In the genomic region with DNA sequence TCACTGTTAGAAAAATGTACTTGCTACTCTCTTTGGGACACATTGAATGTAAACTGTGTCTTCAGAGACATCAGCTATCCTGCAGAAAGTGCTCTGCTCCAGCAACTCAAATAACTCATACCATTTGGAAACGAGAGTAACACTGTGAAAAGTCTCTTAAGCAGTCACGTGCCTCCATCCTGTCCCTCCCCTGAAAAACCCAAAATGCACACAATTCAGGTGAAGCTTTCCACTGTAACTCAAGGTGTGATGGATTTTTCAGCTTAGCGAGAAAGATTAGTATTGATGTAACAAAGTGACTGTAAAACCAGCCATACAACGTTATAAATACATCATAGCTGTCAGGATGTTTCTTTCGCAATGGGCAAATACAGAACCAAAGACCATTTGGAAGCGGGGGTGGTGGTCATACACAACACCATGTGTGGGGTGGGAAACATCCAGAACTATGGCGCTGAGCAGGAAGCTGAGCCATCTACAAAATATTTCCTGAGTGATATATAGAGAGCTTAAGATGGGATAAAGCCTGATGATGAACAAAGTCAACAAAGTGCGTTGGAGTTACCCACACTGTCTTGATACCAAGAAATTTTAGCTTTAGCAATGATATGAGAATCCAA, we compare ENCODE assay signal across 12 cellular contexts.
DNase-seq lines count a peak whose midpoint lies in the region; ATAC-seq and TF ChIP-seq lines count a peak whose summit lies in the region.
"Had no signal": no experiment of that assay in that cellular context is flagged by ENCODE, and none has a peak within 500 bp of the region (broad histone marks: within the 10 kb centered on the region; RNA-seq: fewer than 3 reads in every experiment).

No MANE protein-coding gene starts in this region.

- no peaks in the 10 kb centered on the region for H3K9me3 ChIP-seq in Caco-2
- no peaks in the 10 kb centered on the region for H3K9me3 ChIP-seq in naive thymus-derived CD4-positive, alpha-beta T cell (ENCODE audit: control insufficient read depth in 2 of 3, low read length in 3 of 3)
- no peaks in the 10 kb centered on the region for H3K9me3 ChIP-seq in heart left ventricle
- no peaks in the 10 kb centered on the region for H3K9me3 ChIP-seq in mucosa of descending colon
- H3K9me3 ChIP-seq: ascending aorta had no signal

- intact Hi-C loops in Caco-2 (cut with micrococcal nuclease; ENCODE audit: unreplicated experiment), result loop anchor here (5.0 to 10.0 kb wide), 2 partner anchors 244 to 264 kb away; no protein-coding TSS in a partner anchor
- intact Hi-C loops in naive thymus-derived CD4-positive, alpha-beta T cell (cut with micrococcal nuclease), result loop anchor here in 1 of 2 donors (2.0 to 5.0 kb wide), 3 partner anchors 14 to 261 kb away; no protein-coding TSS in a partner anchor
- intact Hi-C loops in heart left ventricle (cut with DNase I), result loop anchor here in 1 of 10 donors (5.0 kb wide), 1 partner anchor 119 kb away; no protein-coding TSS in a partner anchor
- intact Hi-C loops in mucosa of descending colon (cut with DNase I, micrococcal nuclease), result no loop called here

- TF ChIP-seq CTCF in Caco-2 (IDR thresholded peaks at IDR 0.05; ENCODE audit: insufficient read depth in 1 of 2, low read depth in 1 of 2, low read length in 1 of 2, severe bottlenecking in 1 of 2, unreplicated experiment in 1 of 2) (no peak), brain microvascular endothelial cell (IDR thresholded peaks at IDR 0.05; ENCODE audit: low read depth, low read length, missing control alignments) (no peak), heart left ventricle (IDR thresholded peaks at IDR 0.05) (no peak), mucosa of descending colon (IDR thresholded peaks at IDR 0.05) (no peak)

- POLR2A ChIA-PET in Caco-2 (lab: Charles Lee), result no interaction called here
- POLR2A ChIA-PET in naive thymus-derived CD4-positive, alpha-beta T cell (lab: Charles Lee), result interaction anchor here (1.1 kb wide), 1 partner anchor 26 kb away, joined by 3 read pairs; no protein-coding TSS in a partner anchor

- no peak for ATAC-seq in naive thymus-derived CD4-positive, alpha-beta T cell
- no peak for ATAC-seq in heart left ventricle
- ATAC-seq in GM18505 (IDR thresholded peaks at IDR 0.05; ENCODE audit: unreplicated experiment), result no peak
- ATAC-seq in mucosa of descending colon, result no peak
- ATAC-seq: Panc1 had no signal

- TF ChIP-seq POLR2A in heart left ventricle (IDR thresholded peaks at IDR 0.05) (no peak), GM18505 (IDR thresholded peaks at IDR 0.05; ENCODE audit: borderline replicate concordance, extremely low read depth, insufficient read depth, insufficient read length) (no peak)

- no peaks in the 10 kb centered on the region for H3K27me3 ChIP-seq in Caco-2 (replicated peaks; ENCODE audit: control insufficient read depth, insufficient read depth, low read length)
- no peaks in the 10 kb centered on the region for H3K27me3 ChIP-seq in brain microvascular endothelial cell (replicated peaks)
- no peaks in the 10 kb centered on the region for H3K27me3 ChIP-seq in naive thymus-derived CD4-positive, alpha-beta T cell (ENCODE audit: control insufficient read depth in 2 of 2, insufficient read depth in 2 of 2, low read length in 2 of 2)
- no peaks in the 10 kb centered on the region for H3K27me3 ChIP-seq in heart left ventricle
- H3K27me3 ChIP-seq: ascending aorta had no signal

- H3K4me1 Mint-ChIP-seq in Caco-2 (ENCODE audit: low read depth, unreplicated experiment), result peaks cover 38% of the 10 kb centered on the region
- H3K4me1 Mint-ChIP-seq in naive thymus-derived CD4-positive, alpha-beta T cell, result peaks cover 2 to 95% (median 84%) of the 10 kb centered on the region in 7 donors

- CTCF ChIA-PET in Caco-2 (lab: Charles Lee), result no interaction called here
- CTCF ChIA-PET in naive thymus-derived CD4-positive, alpha-beta T cell (lab: Charles Lee), result interaction anchor here (0.6 to 0.7 kb wide), 2 partner anchors 11 to 34 kb away, joined by 3 read pairs; no protein-coding TSS in a partner anchor

- BruUV-seq in Caco-2 (replicated peaks; lab: Mats Ljungman, UMichigan), result no TSS peak

- H3K27ac ChIP-seq in brain microvascular endothelial cell, result peak overlapping the region; percentile 96
- no peak overlapping the region for H3K27ac ChIP-seq in naive thymus-derived CD4-positive, alpha-beta T cell (ENCODE audit: low read depth, low read length)
- no peak overlapping the region for H3K27ac ChIP-seq in heart left ventricle
- H3K27ac ChIP-seq: ascending aorta had no signal

- peak overlapping the region; percentile 27 for H3K4me3 Mint-ChIP-seq in Caco-2 (ENCODE audit: unreplicated experiment)
- H3K4me3 Mint-ChIP-seq in naive thymus-derived CD4-positive, alpha-beta T cell, result peak overlapping the region in 3 of 10 donors; percentile 9 to 33 (median 30)

- 82 to 86% (median 84%) methylated on average over 8 of the region's 8 CpGs for WGBS in heart left ventricle, 4 donors

- H3K4me3 ChIP-seq in Caco-2 (ENCODE audit: low read depth, low read length) (no peak overlapping the region), brain microvascular endothelial cell (ENCODE audit: low read depth, low read length) (no peak overlapping the region), heart left ventricle (no peak overlapping the region), mucosa of descending colon (no peak overlapping the region)
- H3K4me3 ChIP-seq in naive thymus-derived CD4-positive, alpha-beta T cell (ENCODE audit: low read length), result no peak overlapping the region
- H3K4me3 ChIP-seq: ascending aorta had no signal

- in situ Hi-C loops in brain microvascular endothelial cell (cut with HindIII; ENCODE audit: low pct_ligation_motif_present, low sequenced_read_pairs), result no loop called here

- no peaks in the 10 kb centered on the region for H3K27me3 Mint-ChIP-seq in Caco-2 (ENCODE audit: insufficient read depth, unreplicated experiment)
- H3K27me3 Mint-ChIP-seq in naive thymus-derived CD4-positive, alpha-beta T cell, result no peaks in the 10 kb centered on the region

- H3K27ac Mint-ChIP-seq in Caco-2 (ENCODE audit: unreplicated experiment), result peak overlapping the region; percentile 98
- peak overlapping the region in 8 of 9 donors; percentile 13 to 87 (median 66) for H3K27ac Mint-ChIP-seq in naive thymus-derived CD4-positive, alpha-beta T cell

- peaks cover 17% of the 10 kb centered on the region for H3K36me3 Mint-ChIP-seq in Caco-2 (ENCODE audit: insufficient read depth, unreplicated experiment)
- peaks cover 0 to 60% (median 17%) of the 10 kb centered on the region in 5 donors for H3K36me3 Mint-ChIP-seq in naive thymus-derived CD4-positive, alpha-beta T cell

- DNase-seq in Caco-2, result peak; percentile 41 to 64
- peak; percentile 23 for DNase-seq in M059J (ENCODE audit: low read depth)
- peak; percentile 99 for DNase-seq in brain microvascular endothelial cell
- no peak for DNase-seq in naive thymus-derived CD4-positive, alpha-beta T cell
- DNase-seq in heart left ventricle, result no peak
- DNase-seq in NCI-H774 (lab: John Stamatoyannopoulos, UW), result no peak
- no peak for DNase-seq in mucosa of descending colon
- DNase-seq: midbrain; stimulated activated CD4-positive, alpha-beta T cell treated with anti-CD3 and anti-CD28 coated beads, Interleukin-4, amount 100 ng/mL, for 4 hours had no signal

- H3K36me3 ChIP-seq in Caco-2 (ENCODE audit: control insufficient read depth, insufficient read depth, low read length) (no peaks in the 10 kb centered on the region; the same call in 1 of the 2 replicates), brain microvascular endothelial cell (replicated peaks) (no peaks in the 10 kb centered on the region), heart left ventricle (no peaks in the 10 kb centered on the region), mucosa of descending colon (ENCODE audit: low read depth) (no peaks in the 10 kb centered on the region)
- no peaks in the 10 kb centered on the region for H3K36me3 ChIP-seq in naive thymus-derived CD4-positive, alpha-beta T cell (ENCODE audit: control insufficient read depth in 2 of 3, insufficient read depth in 3 of 3, low read length in 3 of 3)
- H3K36me3 ChIP-seq: ascending aorta had no signal

- H3K9me3 Mint-ChIP-seq in Caco-2 (ENCODE audit: unreplicated experiment), result no peaks in the 10 kb centered on the region
- peaks cover 0 to 3% (median 0%) of the 10 kb centered on the region in 11 donors for H3K9me3 Mint-ChIP-seq in naive thymus-derived CD4-positive, alpha-beta T cell

- H3K4me1 ChIP-seq in Caco-2 (peaks cover 85% of the 10 kb centered on the region), heart left ventricle (peaks cover 0 to 59% (median 29%) of the 10 kb centered on the region in 12 donors), mucosa of descending colon (ENCODE audit: low read depth) (peaks cover 9% of the 10 kb centered on the region)
- H3K4me1 ChIP-seq in naive thymus-derived CD4-positive, alpha-beta T cell (ENCODE audit: control insufficient read depth in 2 of 2, insufficient read depth in 2 of 2, low read length in 2 of 2), result peaks cover 0 to 37% of the 10 kb centered on the region in 2 donors

Comparison
In these comparisons a context has a peak if more than half of its experiments do, and no peak if none do; other contexts are left out.
1. DNase-seq: peak in Caco-2 (2 of 2), M059J (single experiment) and brain microvascular endothelial cell (single experiment); none in naive thymus-derived CD4-positive, alpha-beta T cell (0 of 9), heart left ventricle (0 of 5), NCI-H774 (single experiment) and mucosa of descending colon (0 of 3).